In the genomic region with DNA sequence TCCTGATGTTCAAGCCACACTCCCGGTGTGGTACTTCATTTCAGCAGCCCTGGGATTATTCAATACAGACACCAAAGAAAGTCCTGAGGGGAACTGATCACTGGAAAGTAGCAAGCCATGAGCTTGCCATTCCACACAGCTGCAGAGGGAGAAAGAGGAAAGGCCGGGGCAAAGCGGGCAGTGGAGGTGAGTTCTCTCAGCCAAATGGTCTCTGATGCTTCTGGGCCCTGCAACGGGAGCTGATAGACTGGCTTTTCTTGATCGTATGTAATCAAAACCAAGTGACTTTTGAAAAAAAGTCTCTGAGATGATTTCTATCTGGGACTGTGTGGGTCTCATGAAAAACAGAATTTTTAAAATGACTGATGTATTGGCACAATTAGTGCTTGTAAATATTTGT, we compare ENCODE assay signal across 12 cellular contexts.
DNase-seq lines count a peak whose midpoint lies in the region; FAIRE-seq and TF ChIP-seq lines count a peak whose summit lies in the region.
"Had no signal": no experiment of that assay in that cellular context is flagged by ENCODE, and none has a peak within 500 bp of the region (broad histone marks: within the 10 kb centered on the region; RNA-seq: fewer than 3 reads in every experiment).

No MANE protein-coding gene starts in this region.

- peak overlapping the region in 3 of 5 experiments; percentile 23 to 73 (median 47) for H3K4me3 Mint-ChIP-seq in brain
- H3K4me3 Mint-ChIP-seq: CD4-positive, CD25-positive, alpha-beta regulatory T cell had no signal

- H3K4me1 Mint-ChIP-seq in brain = peaks cover 30% of the 10 kb centered on the region
- H3K4me1 Mint-ChIP-seq: CD4-positive, CD25-positive, alpha-beta regulatory T cell had no signal

- no peaks in the 10 kb centered on the region for H3K36me3 ChIP-seq in BLaER1
- H3K36me3 ChIP-seq: BE2C had no signal

- no peaks in the 10 kb centered on the region for H3K9me3 ChIP-seq in BLaER1
- H3K9me3 ChIP-seq: BE2C had no signal

- H3K4me3 ChIP-seq in BLaER1 = no peak overlapping the region

- FAIRE-seq in D721Med (lab: Jason Lieb, UNC) = peak; percentile 25
- FAIRE-seq: A204.1 had no signal

- TF ChIP-seq CTCF in D721Med (IDR thresholded peaks at IDR 0.05; ENCODE audit: insufficient read depth, missing control alignments) = no peak
- TF ChIP-seq CTCF in brain (conservative IDR thresholded peaks at IDR 0.05) = no peak

- no peak overlapping the region for H3K27ac ChIP-seq in BLaER1

- DNase-seq in D721Med (ENCODE audit: insufficient read length, low spot score) (no peak), posterior vena cava (ENCODE audit: low spot score) (peak; percentile 46), OCI-M1 (lab: John Stamatoyannopoulos, UW) (no peak), NCI-H187 (lab: John Stamatoyannopoulos, UW) (no peak), NCI-H1105 (lab: John Stamatoyannopoulos, UW) (no peak)
- DNase-seq: BE2C; CD4-positive, CD25-positive, alpha-beta regulatory T cell; DMS 273 treated with DMSO at 0.1 percent for 48 hours; HCEC 1CT had no signal

- no peaks in the 10 kb centered on the region for H3K27me3 ChIP-seq in BLaER1
- H3K27me3 ChIP-seq: BE2C had no signal

- peaks cover 5% of the 10 kb centered on the region for H3K27me3 Mint-ChIP-seq in brain

- intact Hi-C loops in posterior vena cava (cut with DNase I) = no loop called here

- peak overlapping the region; percentile 35 for H3K4me2 ChIP-seq in BLaER1

- H3K4me1 ChIP-seq in BLaER1 = peaks cover 20% of the 10 kb centered on the region
- H3K4me1 ChIP-seq: BE2C had no signal

- H4K20me1 ChIP-seq in BLaER1 = no peaks in the 10 kb centered on the region

- H3K36me3 Mint-ChIP-seq in brain = no peaks in the 10 kb centered on the region
- H3K36me3 Mint-ChIP-seq: CD4-positive, CD25-positive, alpha-beta regulatory T cell had no signal

- 0 out of 2 replicates have a peak overlapping the region, but pooled peaks have one; percentile 32 for H3K9ac ChIP-seq in BLaER1

- H3K9me3 Mint-ChIP-seq in brain = peaks cover 0 to 20% (median 3%) of the 10 kb centered on the region in 5 experiments
- H3K9me3 Mint-ChIP-seq: CD4-positive, CD25-positive, alpha-beta regulatory T cell had no signal

- peak overlapping the region; percentile 85 to 95 (median 92) for H3K27ac Mint-ChIP-seq in brain
- H3K27ac Mint-ChIP-seq: CD4-positive, CD25-positive, alpha-beta regulatory T cell had no signal
